ENCODE assay signal across 22 cellular contexts in the genomic region with DNA sequence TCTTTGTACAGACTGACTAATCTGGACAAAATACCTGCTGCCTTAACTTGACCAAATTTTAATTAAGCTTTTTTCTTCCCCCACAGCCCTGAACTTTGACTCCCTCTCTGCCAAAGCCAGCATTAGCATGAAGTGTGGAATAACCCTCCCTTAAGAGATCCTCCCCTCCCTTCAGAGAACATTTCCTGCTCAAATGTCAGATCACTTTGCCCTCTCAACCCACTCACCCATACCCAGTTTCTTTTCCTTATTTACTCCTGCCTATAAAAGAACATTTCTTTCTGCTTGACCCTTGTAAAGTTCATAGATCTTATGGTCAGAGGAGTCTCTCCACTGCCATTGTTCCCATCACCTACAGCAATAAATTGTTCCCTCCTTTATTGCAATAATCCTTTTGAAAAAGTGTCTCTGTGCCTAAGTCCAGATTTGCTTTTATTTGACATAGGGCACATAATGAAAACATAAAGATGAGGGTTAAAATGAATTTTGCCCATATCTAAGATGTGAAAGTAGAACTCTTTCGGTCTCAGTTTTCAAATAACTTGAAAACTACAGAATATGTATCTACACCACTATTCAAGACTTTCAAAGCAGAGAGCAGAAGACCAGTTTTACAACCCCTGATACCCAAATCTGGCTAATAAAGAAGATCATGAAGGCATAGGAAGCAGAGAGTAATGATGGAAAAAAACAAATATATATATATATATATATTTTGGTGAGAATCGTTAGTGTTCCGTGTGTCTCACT.
DNase-seq lines count a peak whose midpoint lies in the region; ATAC-seq and TF ChIP-seq lines count a peak whose summit lies in the region.
"Had no signal": no experiment of that assay in that cellular context is flagged by ENCODE, and none has a peak within 500 bp of the region (broad histone marks: within the 10 kb centered on the region; RNA-seq: fewer than 3 reads in every experiment).

No MANE protein-coding gene starts in this region.

- H3K4me2 ChIP-seq in OCI-LY3 (ENCODE audit: low read length): no peak overlapping the region
- H3K4me2 ChIP-seq: A549; BLaER1 treated with 17β-estradiol and CSF1 and Interleukin-3, amounts not matched to agents 10 nM and 100 nM had no signal

- H3K27me3 Mint-ChIP-seq in nephron progenitor cell (ENCODE audit: low read depth, poor library complexity): no peaks in the 10 kb centered on the region
- H3K27me3 Mint-ChIP-seq: CD4-positive, alpha-beta T cell; CD8-positive, alpha-beta memory T cell had no signal

- no peaks in the 10 kb centered on the region for H3K36me3 Mint-ChIP-seq in nephron progenitor cell (ENCODE audit: low read depth)
- H3K36me3 Mint-ChIP-seq: CD14-positive monocyte; CD8-positive, alpha-beta memory T cell had no signal

- H3K36me3 ChIP-seq in OCI-LY3 (replicated peaks; ENCODE audit: low read depth, low read length) (no peaks in the 10 kb centered on the region), H7 (replicated peaks; ENCODE audit: control insufficient read depth, insufficient read depth, low read length) (no peaks in the 10 kb centered on the region)
- H3K36me3 ChIP-seq: BE2C; BLaER1 treated with 17β-estradiol and CSF1 and Interleukin-3, amounts not matched to agents 10 nM and 100 nM had no signal

- TF ChIP-seq CTCF in OCI-LY3 (IDR thresholded peaks at IDR 0.05; ENCODE audit: low read depth, low read length): no peak
- no peak for TF ChIP-seq CTCF in nephron progenitor cell (IDR thresholded peaks at IDR 0.05)

- H3K4me1 ChIP-seq in OCI-LY3 (ENCODE audit: low read length): no peaks in the 10 kb centered on the region; the same call in 1 of the 2 replicates
- H3K4me1 ChIP-seq: A549, BE2C had no signal

- peak overlapping the region; percentile 8 for H3K4me3 Mint-ChIP-seq in nephron progenitor cell
- H3K4me3 Mint-ChIP-seq: CD14-positive monocyte; CD4-positive, alpha-beta T cell; CD8-positive, alpha-beta memory T cell had no signal

- H3K9me3 ChIP-seq in OCI-LY3 (ENCODE audit: insufficient read depth, low read length): no peaks in the 10 kb centered on the region
- H3K9me3 ChIP-seq: A549; BE2C; BLaER1 treated with 17β-estradiol and CSF1 and Interleukin-3, amounts not matched to agents 10 nM and 100 nM had no signal

- no peak overlapping the region for H3K27ac ChIP-seq in OCI-LY3 (ENCODE audit: low read length)
- H3K27ac ChIP-seq: A549; BLaER1 treated with 17β-estradiol and CSF1 and Interleukin-3, amounts not matched to agents 10 nM and 100 nM had no signal

- ATAC-seq in HG03432 (IDR thresholded peaks at IDR 0.05; ENCODE audit: unreplicated experiment): peak; percentile 48
- ATAC-seq in HG03354 (IDR thresholded peaks at IDR 0.05; ENCODE audit: poor library complexity, severe bottlenecking, unreplicated experiment): no peak
- ATAC-seq: A549, GM12878 had no signal

- H3K27ac Mint-ChIP-seq in nephron progenitor cell: peak overlapping the region; percentile 90
- H3K27ac Mint-ChIP-seq: CD14-positive monocyte; CD4-positive, alpha-beta T cell; CD8-positive, alpha-beta memory T cell had no signal

- no peak overlapping the region for H3K9ac ChIP-seq in OCI-LY3 (ENCODE audit: low read length)
- H3K9ac ChIP-seq: BLaER1 treated with 17β-estradiol and CSF1 and Interleukin-3, amounts not matched to agents 10 nM and 100 nM had no signal

- H3K4me1 Mint-ChIP-seq in nephron progenitor cell: peaks cover 43% of the 10 kb centered on the region
- H3K4me1 Mint-ChIP-seq: CD14-positive monocyte; CD8-positive, alpha-beta memory T cell had no signal

- H3K27me3 ChIP-seq in OCI-LY3 (ENCODE audit: low read depth, low read length) (no peaks in the 10 kb centered on the region), H7 (ENCODE audit: control insufficient read depth, insufficient read depth, low read length) (no peaks in the 10 kb centered on the region)
- H3K27me3 ChIP-seq: BE2C; BLaER1 treated with 17β-estradiol and CSF1 and Interleukin-3, amounts not matched to agents 10 nM and 100 nM had no signal

- no peaks in the 10 kb centered on the region for H4K20me1 ChIP-seq in OCI-LY3 (ENCODE audit: insufficient read depth, low read length)
- H4K20me1 ChIP-seq: BLaER1 treated with 17β-estradiol and CSF1 and Interleukin-3, amounts not matched to agents 10 nM and 100 nM had no signal

- no peak overlapping the region for H3K4me3 ChIP-seq in OCI-LY3 (ENCODE audit: low read length)
- no peak overlapping the region for H3K4me3 ChIP-seq in H7 (ENCODE audit: insufficient read depth, low read depth, low read length)
- H3K4me3 ChIP-seq: A549; BLaER1 treated with 17β-estradiol and CSF1 and Interleukin-3, amounts not matched to agents 10 nM and 100 nM; GM12878 had no signal

- H2AFZ ChIP-seq in OCI-LY3 (ENCODE audit: low read depth, low read length): peak overlapping the region; percentile 25; the same call in 1 of the 2 replicates

- H3K79me2 ChIP-seq in OCI-LY3 (ENCODE audit: low read length): no peaks in the 10 kb centered on the region

- H3K9me3 Mint-ChIP-seq in nephron progenitor cell: no peaks in the 10 kb centered on the region
- H3K9me3 Mint-ChIP-seq: CD4-positive, alpha-beta T cell had no signal

- DNase-seq in nephron progenitor cell (no peak), NCI-H2081 treated with DMSO at 0.1 percent for 48 hours (lab: John Stamatoyannopoulos, UW) (no peak), H7 (no peak)
- DNase-seq: 8988T; ACHN; AML-193; BE2C; CD4-positive, alpha-beta T cell; CD8-positive, alpha-beta memory T cell; DMS 273 treated with DMSO at 0.1 percent for 48 hours; DMS79; EL; GDM1; GOT3; HCEC 1CT had no signal
